Comparison of ENCODE assay signal across 25 cellular contexts in genomic region chr12:34257093-34257492, GRCh38.
DNase-seq lines count a peak whose midpoint lies in the region; ATAC-seq and TF ChIP-seq lines count a peak whose summit lies in the region.
"Had no signal": no experiment of that assay in that cellular context is flagged by ENCODE, and none has a peak within 500 bp of the region (broad histone marks: within the 10 kb centered on the region; RNA-seq: fewer than 3 reads in every experiment).

No MANE protein-coding gene starts in this region.

- H3K27me3 Mint-ChIP-seq in HFFc6 (ENCODE audit: insufficient read depth): no peaks in the 10 kb centered on the region
- H3K27me3 Mint-ChIP-seq: B cell had no signal

- H3K27ac ChIP-seq in SK-N-SH (ENCODE audit: low read depth in 2 of 2, low read length in 1 of 2) (no peak overlapping the region), Panc1 (ENCODE audit: low read length) (no peak overlapping the region)
- H3K27ac ChIP-seq: C4-2B, GM23248, HL-60, SJCRH30 had no signal

- TF ChIP-seq CTCF in SK-N-SH (IDR thresholded peaks at IDR 0.05) (peak; percentile 25; the same call in 1 of the 2 replicates), HFFc6 (IDR thresholded peaks at IDR 0.05) (peak; percentile 20; the same call in 1 of the 2 replicates), Panc1 (IDR thresholded peaks at IDR 0.05) (peak; percentile 36; the same call in 1 of the 2 replicates)

- no TSS peak for BruUV-seq in Panc1 (replicated peaks; lab: Mats Ljungman, UMichigan)

- H2AFZ ChIP-seq in SK-N-SH (ENCODE audit: low read depth): no peak overlapping the region
- H2AFZ ChIP-seq: GM23248 had no signal

- no peaks in the 10 kb centered on the region for H3K79me2 ChIP-seq in SK-N-SH (ENCODE audit: insufficient read depth)

- POLR2A ChIA-PET in SK-N-SH (lab: Yijun Ruan, JAX) (no interaction called here), Panc1 (lab: Charles Lee) (no interaction called here)

- intact Hi-C loops in Panc1 (cut with micrococcal nuclease; ENCODE audit: unreplicated experiment): no loop called here

- 9% methylated on average over 3 of the region's 3 CpGs for WGBS in SK-N-SH (ENCODE audit: low lambda C conversion rate)

- H3K36me3 Mint-ChIP-seq in HFFc6 (ENCODE audit: low read depth): no peaks in the 10 kb centered on the region
- H3K36me3 Mint-ChIP-seq: CD8-positive, alpha-beta T cell; T-cell had no signal

- DNase-seq in SK-N-SH: no peak
- DNase-seq in HFFc6: no peak
- no peak for DNase-seq in Panc1 (ENCODE audit: low read depth, low spot score)
- DNase-seq in DMS153 (lab: John Stamatoyannopoulos, UW): no peak
- no peak for DNase-seq in islet precursor cell
- DNase-seq: Caco-2; CD8-positive, alpha-beta T cell; GM23248; Kasumi-1; MV-4-11; NCI-H1105 treated with DMSO at 0.1 percent for 48 hours; NCI-H146; NCI-H1930; NCI-H446; NCI-H524 treated with DMSO at 0.1 percent for 48 hours; NCI-H774; SJCRH30; T-cell had no signal

- H3K4me3 Mint-ChIP-seq in HFFc6: no peak overlapping the region
- H3K4me3 Mint-ChIP-seq: B cell; CD8-positive, alpha-beta T cell; T-cell had no signal

- H3K27me3 ChIP-seq in SK-N-SH (ENCODE audit: insufficient read depth) (no peaks in the 10 kb centered on the region), Panc1 (ENCODE audit: control insufficient read depth, insufficient read depth, low read length) (no peaks in the 10 kb centered on the region)
- H3K27me3 ChIP-seq: SJCRH30 had no signal

- in situ Hi-C loops in Panc1 (cut with HindIII; ENCODE audit: low pct_unique_long_range_greater_than_20kb, low sequenced_read_pairs): no loop called here

- TF ChIP-seq EP300 in SK-N-SH (IDR thresholded peaks at IDR 0.05; ENCODE audit: borderline replicate concordance in 1 of 2, low read depth in 1 of 2, low read length in 1 of 2): no peak

- H3K4me2 ChIP-seq in SK-N-SH: no peak overlapping the region

- no peak overlapping the region for H3K27ac Mint-ChIP-seq in HFFc6
- H3K27ac Mint-ChIP-seq: B cell; CD8-positive, alpha-beta T cell; T-cell had no signal

- CTCF ChIA-PET in SK-N-SH (lab: Yijun Ruan, JAX) (no interaction called here), Panc1 (lab: Charles Lee) (no interaction called here)

- no peaks in the 10 kb centered on the region for H3K9me3 ChIP-seq in SK-N-SH
- H3K9me3 ChIP-seq in Panc1 (ENCODE audit: control insufficient read depth, insufficient read depth, low read depth, low read length): no peaks in the 10 kb centered on the region
- H3K9me3 ChIP-seq: HAP-1, SJCRH30 had no signal

- H3K9me2 ChIP-seq in SK-N-SH: no peaks in the 10 kb centered on the region

- ATAC-seq in SK-N-SH treated with all-trans-retinoic acid at 6 μM for 48 hours (no peak), Panc1 (no peak), GM19023 (IDR thresholded peaks at IDR 0.05; ENCODE audit: unreplicated experiment) (no peak)
- ATAC-seq: CD8-positive, alpha-beta T cell; Right ventricle myocardium inferior; T-cell had no signal

- no peaks in the 10 kb centered on the region for H3F3A ChIP-seq in SK-N-SH (replicated peaks; ENCODE audit: insufficient read depth)

- H3K4me3 ChIP-seq in SK-N-SH (ENCODE audit: low read depth in 2 of 2, low read length in 1 of 2) (no peak overlapping the region), Panc1 (ENCODE audit: low read depth in 2 of 2, low read length in 2 of 2) (no peak overlapping the region)
- H3K4me3 ChIP-seq: GM23248, HAP-1, SJCRH30 had no signal

- H3K9ac ChIP-seq in SK-N-SH: no peak overlapping the region
- H3K9ac ChIP-seq: GM23248 had no signal

- peaks cover 27% of the 10 kb centered on the region for H3K9me3 Mint-ChIP-seq in HFFc6
- H3K9me3 Mint-ChIP-seq: CD8-positive, alpha-beta T cell; T-cell had no signal

- no peaks in the 10 kb centered on the region for H4K20me1 ChIP-seq in SK-N-SH (ENCODE audit: insufficient read depth)

- H3K36me3 ChIP-seq in SK-N-SH (replicated peaks in 1 of 2; ENCODE audit: control insufficient read depth in 1 of 2, insufficient read depth in 2 of 2, low read length in 1 of 2): no peaks in the 10 kb centered on the region
- no peaks in the 10 kb centered on the region for H3K36me3 ChIP-seq in Panc1 (ENCODE audit: control insufficient read depth, insufficient read depth, low read length)
- H3K36me3 ChIP-seq: HAP-1, SJCRH30 had no signal

- H3K4me1 Mint-ChIP-seq in HFFc6 (ENCODE audit: low read depth): no peaks in the 10 kb centered on the region
- H3K4me1 Mint-ChIP-seq: B cell, T-cell had no signal

- no peak for TF ChIP-seq RAD21 in SK-N-SH (IDR thresholded peaks at IDR 0.05; ENCODE audit: low read length)

- no peaks in the 10 kb centered on the region for H3K4me1 ChIP-seq in SK-N-SH (ENCODE audit: control insufficient read depth in 1 of 2, insufficient read depth in 2 of 2, low read depth in 1 of 2, low read length in 1 of 2)
- H3K4me1 ChIP-seq in Panc1 (ENCODE audit: control insufficient read depth, insufficient read depth, low read length): peaks cover 11% of the 10 kb centered on the region; the same call in 1 of the 2 replicates
- H3K4me1 ChIP-seq: Caco-2, HAP-1, SJCRH30 had no signal

TF ChIP-seq in SK-N-SH, 30 proteins besides CTCF, POLR2A, EP300 and RAD21:
- TF ChIP-seq SIN3A (IDR thresholded peaks at IDR 0.05; ENCODE audit: borderline replicate concordance, low read depth, low read length) (no peak), FOXM1 (IDR thresholded peaks at IDR 0.05; ENCODE audit: low read depth) (no peak)

TF ChIP-seq in SK-N-SH treated with all-trans-retinoic acid at 6 μM for 48 hours, 23 proteins besides CTCF, POLR2A, EP300 and RAD21:
- TF ChIP-seq TCF4 (CRISPR knock-in tag; IDR thresholded peaks at IDR 0.05; ENCODE audit: borderline replicate concordance) (no peak), ZFP3 (CRISPR knock-in tag; IDR thresholded peaks at IDR 0.05) (no peak), ZC3H10 (CRISPR knock-in tag; IDR thresholded peaks at IDR 0.05) (no peak), BACH2 (CRISPR knock-in tag; IDR thresholded peaks at IDR 0.05; ENCODE audit: borderline replicate concordance) (no peak), ZFP30 (CRISPR knock-in tag; IDR thresholded peaks at IDR 0.05) (no peak), CSDC2 (CRISPR knock-in tag; IDR thresholded peaks at IDR 0.05) (no peak), ZNF565 (CRISPR knock-in tag; conservative IDR thresholded peaks at IDR 0.05; ENCODE audit: low read depth) (no peak)
- TF ChIP-seq, protein P1, sequence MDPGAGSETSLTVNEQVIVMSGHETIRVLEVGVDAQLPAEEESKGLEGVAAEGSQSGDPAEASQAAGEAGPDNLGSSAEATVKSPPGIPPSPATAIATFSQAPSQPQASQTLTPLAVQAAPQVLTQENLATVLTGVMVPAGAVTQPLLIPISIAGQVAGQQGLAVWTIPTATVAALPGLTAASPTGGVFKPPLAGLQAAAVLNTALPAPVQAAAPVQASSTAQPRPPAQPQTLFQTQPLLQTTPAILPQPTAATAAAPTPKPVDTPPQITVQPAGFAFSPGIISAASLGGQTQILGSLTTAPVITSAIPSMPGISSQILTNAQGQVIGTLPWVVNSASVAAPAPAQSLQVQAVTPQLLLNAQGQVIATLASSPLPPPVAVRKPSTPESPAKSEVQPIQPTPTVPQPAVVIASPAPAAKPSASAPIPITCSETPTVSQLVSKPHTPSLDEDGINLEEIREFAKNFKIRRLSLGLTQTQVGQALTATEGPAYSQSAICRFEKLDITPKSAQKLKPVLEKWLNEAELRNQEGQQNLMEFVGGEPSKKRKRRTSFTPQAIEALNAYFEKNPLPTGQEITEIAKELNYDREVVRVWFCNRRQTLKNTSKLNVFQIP (CRISPR knock-in tag; IDR thresholded peaks at IDR 0.05; ENCODE audit: borderline replicate concordance, low read depth): no peak
